Comparison of ENCODE assay signal across 13 cellular contexts in genomic region chr21:43731891-43732711, GRCh38. TPM values are rescaled to one million over a fixed set of nuclear protein-coding genes. Genes with fewer than 3 reads are reported as not detected.
DNase-seq lines count a peak whose midpoint lies in the region; ATAC-seq lines count a peak whose summit lies in the region.
"Had no signal": no experiment of that assay in that cellular context is flagged by ENCODE, and none has a peak within 500 bp of the region (broad histone marks: within the 10 kb centered on the region; RNA-seq: fewer than 3 reads in every experiment).

No MANE protein-coding gene starts in this region.

- no peaks in the 10 kb centered on the region for H3K27me3 ChIP-seq in skeletal muscle tissue (ENCODE audit: control insufficient read depth in 3 of 3, insufficient read depth in 3 of 3, low read length in 3 of 3)

- peaks cover 38 to 49% (median 41%) of the 10 kb centered on the region in 3 donors for H3K4me1 ChIP-seq in skeletal muscle tissue (ENCODE audit: control insufficient read depth in 3 of 3, insufficient read depth in 3 of 3, low read length in 3 of 3)

- peaks cover 0 to 3% (median 0%) of the 10 kb centered on the region in 3 donors for H3K36me3 ChIP-seq in skeletal muscle tissue (ENCODE audit: control insufficient read depth in 3 of 3, insufficient read depth in 3 of 3, low read length in 3 of 3)
- H3K36me3 ChIP-seq: HAP-1 had no signal

- peak overlapping the region; percentile 11 to 50 (median 20) for H3K9ac ChIP-seq in skeletal muscle tissue (ENCODE audit: low read depth in 1 of 3, low read length in 3 of 3)

- DNase-seq in GM03348 (ENCODE audit: low spot score) (peak; percentile 78), amniotic epithelial cell (ENCODE audit: low read depth) (peak; percentile 70), hippocampal formation (lab: John Stamatoyannopoulos, UW) (peak; percentile 31), DMS114 treated with DMSO at 0.1 percent for 48 hours (lab: John Stamatoyannopoulos, UW; ENCODE audit: unreplicated experiment) (no peak), KG1 (lab: John Stamatoyannopoulos, UW) (no peak)
- no peak for DNase-seq in central memory CD4-positive, alpha-beta T cell
- DNase-seq: activated T-cell treated with anti-CD3 and anti-CD28 coated beads, Interleukin-2, amount 50 U/mL, for 48 hours; DMS153; left ventricle myocardium inferior; T-helper 1 cell had no signal

- H3K4me3 ChIP-seq in skeletal muscle tissue (ENCODE audit: low read length in 3 of 3) = peak overlapping the region in 2 of 3 donors; percentile 29 to 32
- H3K4me3 ChIP-seq: HAP-1, left ventricle myocardium inferior had no signal

- H3K9me3 ChIP-seq in skeletal muscle tissue (ENCODE audit: control insufficient read depth in 3 of 3, low read length in 3 of 3) = no peaks in the 10 kb centered on the region
- H3K9me3 ChIP-seq: HAP-1, left ventricle myocardium inferior had no signal

- H3K27ac ChIP-seq in skeletal muscle tissue (ENCODE audit: low read depth, low read length) = peak overlapping the region; percentile 5
- H3K27ac ChIP-seq: left ventricle myocardium inferior had no signal

- no peak for ATAC-seq in HG03457 (IDR thresholded peaks at IDR 0.05; ENCODE audit: unreplicated experiment)

RNA-seq across cellular contexts. Expression of gene PDXK, which starts 13.2 kb away (rescaled TPM):
- total RNA-seq in skeletal muscle tissue = 12.5 TPM

RNA-seq across cellular contexts. Expression of gene CSTB, which starts 44.0 kb away (rescaled TPM):
- total RNA-seq in skeletal muscle tissue = 6.3 TPM

RNA-seq across cellular contexts. Expression of gene RRP1, which starts 57.3 kb away (rescaled TPM):
- total RNA-seq in skeletal muscle tissue = 10.4 TPM

Comparison
In these comparisons a context has a peak if more than half of its experiments do, and no peak if none do; other contexts are left out.
1. DNase-seq: peak in GM03348 (single experiment), amniotic epithelial cell (single experiment) and hippocampal formation (2 of 2); none in DMS114 treated with DMSO at 0.1 percent for 48 hours (single experiment), KG1 (single experiment) and central memory CD4-positive, alpha-beta T cell (single experiment).